16 cellular contexts compared by ENCODE assay signal in the genomic region with DNA sequence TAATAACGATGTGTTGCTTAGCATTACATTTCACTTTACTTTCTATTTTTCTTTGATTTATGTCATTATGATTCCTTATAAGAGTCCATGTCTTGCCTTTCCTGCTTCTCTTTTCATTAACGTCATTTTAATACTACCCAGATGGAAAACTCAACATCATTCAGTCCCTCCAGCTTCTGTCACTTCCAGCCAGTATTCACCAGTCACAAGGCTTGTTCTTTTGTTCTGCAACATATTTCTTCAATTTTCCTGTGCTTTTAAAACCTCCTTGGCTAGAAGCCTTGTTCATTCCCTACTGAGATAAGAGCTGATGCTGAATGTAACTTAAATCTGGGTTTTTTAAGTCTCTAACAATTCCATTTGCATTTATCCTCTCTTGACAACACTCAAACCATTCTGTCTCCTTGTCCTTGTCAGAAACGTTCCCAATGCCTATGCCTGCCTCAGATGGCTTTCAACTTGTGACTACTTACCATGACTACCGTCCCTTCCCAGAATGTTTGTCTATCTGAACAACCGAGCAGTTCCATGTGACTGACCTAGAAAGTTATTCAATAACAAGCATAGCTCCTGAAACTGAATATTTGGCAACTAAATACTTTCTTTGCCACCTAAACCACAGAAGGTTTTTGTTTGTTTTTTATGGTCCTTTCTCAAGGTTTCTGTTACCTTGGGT.
DNase-seq lines count a peak whose midpoint lies in the region; ATAC-seq and TF ChIP-seq lines count a peak whose summit lies in the region.
"Had no signal": no experiment of that assay in that cellular context is flagged by ENCODE, and none has a peak within 500 bp of the region (broad histone marks: within the 10 kb centered on the region; RNA-seq: fewer than 3 reads in every experiment).

No MANE protein-coding gene starts in this region.

- no peak overlapping the region for H3K9ac ChIP-seq in OCI-LY3 (ENCODE audit: low read length)

- H3K27ac Mint-ChIP-seq in stimulated activated memory B cell treated with anti-CD40 and anti-IgM and Interleukin-4, amounts not matched to agents 10 μg/mL and 1 μg/mL and 100 μg/mL, for 72 hours, result no peak overlapping the region

- H3K27me3 ChIP-seq in OCI-LY3 (ENCODE audit: low read depth, low read length), result no peaks in the 10 kb centered on the region
- H3K27me3 ChIP-seq in thyroid gland, result no peaks in the 10 kb centered on the region
- H3K27me3 ChIP-seq in uterus, result no peaks in the 10 kb centered on the region
- H3K27me3 ChIP-seq: ovary, transverse colon had no signal

- no peak overlapping the region for H3K4me2 ChIP-seq in OCI-LY3 (ENCODE audit: low read length)
- H3K4me2 ChIP-seq: PC-9 had no signal

- H3K9me3 ChIP-seq in OCI-LY3 (ENCODE audit: insufficient read depth, low read length), result no peaks in the 10 kb centered on the region
- H3K9me3 ChIP-seq in thyroid gland, result no peaks in the 10 kb centered on the region
- H3K9me3 ChIP-seq in uterus, result no peaks in the 10 kb centered on the region
- H3K9me3 ChIP-seq: ovary, transverse colon had no signal

- TF ChIP-seq POLR2A in thyroid gland (IDR thresholded peaks at IDR 0.05), result no peak
- TF ChIP-seq POLR2A in uterus (IDR thresholded peaks at IDR 0.05), result no peak

- no peaks in the 10 kb centered on the region for H3K4me1 Mint-ChIP-seq in stimulated activated memory B cell treated with anti-CD40 and anti-IgM and Interleukin-4, amounts not matched to agents 10 μg/mL and 1 μg/mL and 100 μg/mL, for 72 hours

- no peaks in the 10 kb centered on the region for H3K9me3 Mint-ChIP-seq in stimulated activated memory B cell treated with anti-CD40 and anti-IgM and Interleukin-4, amounts not matched to agents 10 μg/mL and 1 μg/mL and 100 μg/mL, for 72 hours

- H3K27me3 Mint-ChIP-seq in stimulated activated memory B cell treated with anti-CD40 and anti-IgM and Interleukin-4, amounts not matched to agents 10 μg/mL and 1 μg/mL and 100 μg/mL, for 72 hours, result no peaks in the 10 kb centered on the region

- peak overlapping the region; percentile 87; the same call in 1 of the 2 replicates for H2AFZ ChIP-seq in OCI-LY3 (ENCODE audit: low read depth, low read length)
- H2AFZ ChIP-seq: PC-9 had no signal

- H3K4me1 ChIP-seq in OCI-LY3 (ENCODE audit: low read length), result no peaks in the 10 kb centered on the region
- no peaks in the 10 kb centered on the region for H3K4me1 ChIP-seq in thyroid gland
- no peaks in the 10 kb centered on the region for H3K4me1 ChIP-seq in uterus
- H3K4me1 ChIP-seq: transverse colon had no signal

- H3K36me3 ChIP-seq in OCI-LY3 (replicated peaks; ENCODE audit: low read depth, low read length), result no peaks in the 10 kb centered on the region
- no peaks in the 10 kb centered on the region for H3K36me3 ChIP-seq in thyroid gland
- H3K36me3 ChIP-seq in uterus, result no peaks in the 10 kb centered on the region
- H3K36me3 ChIP-seq: ovary, transverse colon had no signal

- peak; percentile 60 for ATAC-seq in GM21447 (IDR thresholded peaks at IDR 0.05; ENCODE audit: unreplicated experiment)
- no peak for ATAC-seq in GM18873 (IDR thresholded peaks at IDR 0.05; ENCODE audit: low FRiP score, unreplicated experiment)
- no peak for ATAC-seq in stimulated activated memory B cell treated with anti-CD40 and anti-IgM and Interleukin-4, amounts not matched to agents 10 μg/mL and 1 μg/mL and 100 μg/mL, for 72 hours

- DNase-seq in kidney tubule cell (ENCODE audit: low spot score), result peak; percentile 88
- DNase-seq in thyroid gland, result peak; percentile 4 to 12
- DNase-seq in uterus, result no peak
- DNase-seq: activated CD4-positive, CD25-positive, alpha-beta regulatory T cell; activated naive CD4-positive, alpha-beta T cell; C1 segment of cervical spinal cord; effector CD4-positive, alpha-beta T cell; NCI-H146; NCI-H510A; ovary; PC-9; transverse colon had no signal

- 26 to 28% methylated on average over 5 of the region's 5 CpGs for WGBS in thyroid gland, 2 donors

- H3K79me2 ChIP-seq in OCI-LY3 (ENCODE audit: low read length), result no peaks in the 10 kb centered on the region

- no peak overlapping the region for H3K4me3 ChIP-seq in OCI-LY3 (ENCODE audit: low read length)
- no peak overlapping the region for H3K4me3 ChIP-seq in thyroid gland (replicated peaks in 1 of 3)
- H3K4me3 ChIP-seq in uterus, result no peak overlapping the region
- H3K4me3 ChIP-seq: ovary, PC-9, transverse colon had no signal

- H3K4me3 Mint-ChIP-seq in stimulated activated memory B cell treated with anti-CD40 and anti-IgM and Interleukin-4, amounts not matched to agents 10 μg/mL and 1 μg/mL and 100 μg/mL, for 72 hours, result no peak overlapping the region

- H3K36me3 Mint-ChIP-seq in stimulated activated memory B cell treated with anti-CD40 and anti-IgM and Interleukin-4, amounts not matched to agents 10 μg/mL and 1 μg/mL and 100 μg/mL, for 72 hours, result no peaks in the 10 kb centered on the region

- H3K27ac ChIP-seq in OCI-LY3 (ENCODE audit: low read length) (no peak overlapping the region), thyroid gland (peak overlapping the region in 2 of 3 donors; percentile 15 to 28), uterus (no peak overlapping the region)
- H3K27ac ChIP-seq: ovary, PC-9, transverse colon had no signal

- intact Hi-C loops in thyroid gland (cut with DNase I), result no loop called here
- intact Hi-C loops in uterus (cut with DNase I; ENCODE audit: low total_unique reads), result no loop called here

- TF ChIP-seq CTCF in OCI-LY3 (IDR thresholded peaks at IDR 0.05; ENCODE audit: low read depth, low read length), result no peak
- no peak for TF ChIP-seq CTCF in thyroid gland (IDR thresholded peaks at IDR 0.05)
- TF ChIP-seq CTCF in uterus (IDR thresholded peaks at IDR 0.05), result no peak

- no peaks in the 10 kb centered on the region for H4K20me1 ChIP-seq in OCI-LY3 (ENCODE audit: insufficient read depth, low read length)

Comparison
In these comparisons a context has a peak if more than half of its experiments do, and no peak if none do; other contexts are left out.
1. H3K27ac ChIP-seq: peak in thyroid gland (2 of 3); none in OCI-LY3 (single experiment) and uterus (0 of 2).
2. DNase-seq: peak in kidney tubule cell (single experiment) and thyroid gland (2 of 2); none in uterus (0 of 2).